In genomic region chr9:96449522-96449843, GRCh38 we compare ENCODE assay signal across 8 cellular contexts. TPM values are rescaled to one million over a fixed set of nuclear protein-coding genes. Genes with fewer than 3 reads are reported as not detected.
DNase-seq lines count a peak whose midpoint lies in the region; ATAC-seq lines count a peak whose summit lies in the region.

No MANE protein-coding gene starts in this region.

- H3K27me3 ChIP-seq in layer of hippocampus (ENCODE audit: control insufficient read depth, insufficient read depth, low read length) (no peaks in the 10 kb centered on the region), thymus (ENCODE audit: control insufficient read depth, insufficient read depth) (peaks cover 26% of the 10 kb centered on the region)

- H3K27me3 Mint-ChIP-seq in activated naive CD4-positive, alpha-beta T cell treated with anti-CD3 and anti-CD28 coated beads for 36 hours (ENCODE audit: low read depth): peaks cover 4% of the 10 kb centered on the region
- H3K27me3 Mint-ChIP-seq in activated naive CD8-positive, alpha-beta T cell treated with anti-CD3 and anti-CD28 coated beads, Interleukin-2, amount 50 U/mL, for 24 hours: peaks cover 13% of the 10 kb centered on the region

- H3K27ac ChIP-seq in layer of hippocampus (ENCODE audit: low read depth, low read length) (peak overlapping the region; percentile 69), thymus (ENCODE audit: low read depth) (no peak overlapping the region)

- no peaks in the 10 kb centered on the region for H3K36me3 Mint-ChIP-seq in activated naive CD4-positive, alpha-beta T cell treated with anti-CD3 and anti-CD28 coated beads for 36 hours (ENCODE audit: low read depth)
- no peaks in the 10 kb centered on the region for H3K36me3 Mint-ChIP-seq in activated naive CD8-positive, alpha-beta T cell treated with anti-CD3 and anti-CD28 coated beads, Interleukin-2, amount 50 U/mL, for 24 hours (ENCODE audit: low read depth)

- ATAC-seq in HG03280 (IDR thresholded peaks at IDR 0.05; ENCODE audit: unreplicated experiment): peak; percentile 25
- no peak for ATAC-seq in activated naive CD8-positive, alpha-beta T cell treated with anti-CD3 and anti-CD28 coated beads, Interleukin-2, amount 50 U/mL, for 24 hours

- H3K4me3 Mint-ChIP-seq in activated naive CD4-positive, alpha-beta T cell treated with anti-CD3 and anti-CD28 coated beads for 36 hours: peak overlapping the region; percentile 62
- peak overlapping the region; percentile 87 for H3K4me3 Mint-ChIP-seq in activated naive CD8-positive, alpha-beta T cell treated with anti-CD3 and anti-CD28 coated beads, Interleukin-2, amount 50 U/mL, for 24 hours

- no peaks in the 10 kb centered on the region for H3K36me3 ChIP-seq in thymus (ENCODE audit: control insufficient read depth, insufficient read depth)

- peaks cover 28% of the 10 kb centered on the region for H3K4me1 Mint-ChIP-seq in activated naive CD4-positive, alpha-beta T cell treated with anti-CD3 and anti-CD28 coated beads for 36 hours (ENCODE audit: low read depth)
- H3K4me1 Mint-ChIP-seq in activated naive CD8-positive, alpha-beta T cell treated with anti-CD3 and anti-CD28 coated beads, Interleukin-2, amount 50 U/mL, for 24 hours: peaks cover 30% of the 10 kb centered on the region

- CTCF ChIA-PET in activated naive CD4-positive, alpha-beta T cell treated with anti-CD3 and anti-CD28 coated beads for 36 hours (lab: Charles Lee): interaction anchor here (0.8 to 1.5 kb wide), 6 partner anchors 9 to 217 kb away, joined by 3 to 7 read pairs (median 3); no protein-coding TSS in a partner anchor

- DNase-seq in activated naive CD4-positive, alpha-beta T cell treated with anti-CD3 and anti-CD28 coated beads for 36 hours: no peak
- no peak for DNase-seq in activated naive CD4-positive, alpha-beta T cell treated with anti-CD3 and anti-CD28 coated beads, Interleukin-2, amount 50 U/mL, for 16 hours
- no peak for DNase-seq in activated naive CD8-positive, alpha-beta T cell treated with anti-CD3 and anti-CD28 coated beads, Interleukin-2, amount 50 U/mL, for 24 hours
- DNase-seq in dedifferentiated amniotic fluid mesenchymal stem cell (ENCODE audit: extremely low spot score) (no peak), SHP77 (lab: John Stamatoyannopoulos, UW) (no peak)

- peak overlapping the region; percentile 81 for H3K4me3 ChIP-seq in thymus (ENCODE audit: low read length)

- H3K4me1 ChIP-seq in thymus (ENCODE audit: control insufficient read depth, insufficient read depth, low read length): peaks cover 9% of the 10 kb centered on the region

- no peak overlapping the region for H3K27ac Mint-ChIP-seq in activated naive CD4-positive, alpha-beta T cell treated with anti-CD3 and anti-CD28 coated beads for 36 hours
- peak overlapping the region; percentile 59 for H3K27ac Mint-ChIP-seq in activated naive CD8-positive, alpha-beta T cell treated with anti-CD3 and anti-CD28 coated beads, Interleukin-2, amount 50 U/mL, for 24 hours

- no peaks in the 10 kb centered on the region for H3K9me3 ChIP-seq in thymus (ENCODE audit: control insufficient read depth)

- 1% methylated on average over 7 of the region's 7 CpGs for WGBS in thymus

- H3K9me3 Mint-ChIP-seq in activated naive CD4-positive, alpha-beta T cell treated with anti-CD3 and anti-CD28 coated beads for 36 hours: no peaks in the 10 kb centered on the region
- H3K9me3 Mint-ChIP-seq in activated naive CD8-positive, alpha-beta T cell treated with anti-CD3 and anti-CD28 coated beads, Interleukin-2, amount 50 U/mL, for 24 hours: no peaks in the 10 kb centered on the region

- intact Hi-C loops in activated naive CD4-positive, alpha-beta T cell treated with anti-CD3 and anti-CD28 coated beads for 36 hours (cut with micrococcal nuclease): loop anchor here (10.0 kb wide), 1 partner anchor 405 kb away; the partner anchor contains the start of gene ZNF782

RNA-seq across cellular contexts. Expression of gene HABP4, which starts 0.5 kb away (rescaled TPM):
- total RNA-seq in activated naive CD4-positive, alpha-beta T cell treated with anti-CD3 and anti-CD28 coated beads for 36 hours: 1 to 10 TPM; 7.3 to 7.9 TPM
- polyA plus RNA-seq in thymus: 13.7 TPM

RNA-seq across cellular contexts. Expression of gene ZNF367, which starts 31.3 kb away (rescaled TPM):
- total RNA-seq in activated naive CD4-positive, alpha-beta T cell treated with anti-CD3 and anti-CD28 coated beads for 36 hours: 10 to 100 TPM; 35.8 to 36.1 TPM
- 4.3 TPM for polyA plus RNA-seq in thymus
